16 cellular contexts compared by ENCODE assay signal in the genomic region with DNA sequence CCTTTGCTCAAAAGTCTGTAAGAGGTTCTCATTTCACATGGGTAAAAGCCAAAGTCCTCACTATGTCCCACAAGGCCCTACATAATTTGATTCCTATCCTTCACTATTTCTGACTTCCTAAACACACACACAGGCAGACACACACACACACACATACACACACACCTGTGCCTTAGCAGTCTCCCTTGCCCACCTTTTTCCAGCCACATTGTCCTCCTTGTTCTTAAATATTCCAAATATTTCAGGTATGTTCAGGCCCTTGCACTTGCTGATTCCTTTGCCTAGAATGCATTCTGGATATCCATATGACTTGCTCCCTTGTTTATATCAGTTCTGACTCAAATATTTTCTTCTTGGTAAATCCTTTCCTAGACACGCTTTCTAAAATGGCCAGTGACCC. TPM values are rescaled to one million over a fixed set of nuclear protein-coding genes. Genes with fewer than 3 reads are reported as not detected.
DNase-seq lines count a peak whose midpoint lies in the region; ATAC-seq and TF ChIP-seq lines count a peak whose summit lies in the region.
"Had no signal": no experiment of that assay in that cellular context is flagged by ENCODE, and none has a peak within 500 bp of the region (broad histone marks: within the 10 kb centered on the region; RNA-seq: fewer than 3 reads in every experiment).

No MANE protein-coding gene starts in this region.

- 74 to 78% methylated on average over 1 of the region's 1 CpG for WGBS in heart right ventricle, 2 donors

- H3K9me3 ChIP-seq in heart right ventricle, result peaks cover 0 to 8% (median 0%) of the 10 kb centered on the region in 11 donors

- TF ChIP-seq CTCF in epithelial cell of proximal tubule (conservative IDR thresholded peaks at IDR 0.05; ENCODE audit: low read depth, low read length) (no peak), heart right ventricle (IDR thresholded peaks at IDR 0.05) (no peak)

- ATAC-seq in HG02763 (IDR thresholded peaks at IDR 0.05; ENCODE audit: unreplicated experiment), result no peak
- ATAC-seq in HG02885 (IDR thresholded peaks at IDR 0.05; ENCODE audit: poor library complexity, unreplicated experiment), result no peak
- no peak for ATAC-seq in heart right ventricle
- ATAC-seq: CD8-positive, alpha-beta T cell; Right ventricle myocardium inferior; SK-N-SH treated with all-trans-retinoic acid at 6 μM for 48 hours had no signal

- no peaks in the 10 kb centered on the region for H3K36me3 ChIP-seq in heart right ventricle

- no peaks in the 10 kb centered on the region for H3K4me1 ChIP-seq in heart right ventricle

- no peak for TF ChIP-seq EP300 in Ishikawa (IDR thresholded peaks at IDR 0.05; ENCODE audit: borderline replicate concordance)

- H3K27me3 ChIP-seq in heart right ventricle, result peaks cover 0 to 4% (median 0%) of the 10 kb centered on the region in 7 donors

- TF ChIP-seq RAD21 in Ishikawa (IDR thresholded peaks at IDR 0.05; ENCODE audit: low read depth), result no peak

- H3K27ac ChIP-seq in heart right ventricle, result no peak overlapping the region

- intact Hi-C loops in heart right ventricle (cut with DNase I), result no loop called here

- H3K4me3 ChIP-seq in epithelial cell of proximal tubule (ENCODE audit: low read depth, low read length) (no peak overlapping the region), heart right ventricle (no peak overlapping the region)

- peak; percentile 25 for DNase-seq in epithelial cell of proximal tubule (ENCODE audit: low read depth)
- peak; percentile 69 for DNase-seq in islet precursor cell
- no peak for DNase-seq in heart right ventricle
- no peak for DNase-seq in OCI-M2 (lab: John Stamatoyannopoulos, UW; ENCODE audit: unreplicated experiment)
- DNase-seq: CD8-positive, alpha-beta T cell; H7; KG1; NCI-H1092; NCI-H1694; NCI-H446 had no signal

TF ChIP-seq in Ishikawa, 13 proteins besides CTCF, POLR2A, EP300 and RAD21:
- TF ChIP-seq, protein P1, sequence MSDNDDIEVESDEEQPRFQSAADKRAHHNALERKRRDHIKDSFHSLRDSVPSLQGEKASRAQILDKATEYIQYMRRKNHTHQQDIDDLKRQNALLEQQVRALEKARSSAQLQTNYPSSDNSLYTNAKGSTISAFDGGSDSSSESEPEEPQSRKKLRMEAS (IDR thresholded peaks at IDR 0.05), result 0 out of 2 replicates have a peak, but pooled peaks have one; percentile 28
- TF ChIP-seq TCF12 (IDR thresholded peaks at IDR 0.05; ENCODE audit: low read depth) (peak; percentile 49; the same call in 1 of the 2 replicates), ZBTB7A (IDR thresholded peaks at IDR 0.05; ENCODE audit: low read depth) (no peak), NFIC (IDR thresholded peaks at IDR 0.05) (no peak), TEAD4 (IDR thresholded peaks at IDR 0.05) (peak; percentile 92), CREB1 (IDR thresholded peaks at IDR 0.05; ENCODE audit: low read depth) (no peak)

RNA-seq across cellular contexts. Expression of a gene that starts 54.6 kb away (rescaled TPM):
- 25.8 and 32.0 TPM in 2 replicates for total RNA-seq in epithelial cell of proximal tubule
- total RNA-seq in heart right ventricle, result under 1 TPM in 1 of 10 donors, not detected in 9; 0.06 TPM
- not detected for polyA plus RNA-seq in heart right ventricle
- total RNA-seq: CD8-positive, alpha-beta T cell; MCF 10A had no signal

Comparison
In these comparisons a context has a peak if more than half of its experiments do, and no peak if none do; other contexts are left out.
1. DNase-seq: peak in epithelial cell of proximal tubule (single experiment) and islet precursor cell (single experiment); none in heart right ventricle (0 of 2) and OCI-M2 (single experiment).
2. RNA of a gene that starts 54.6 kb away (total RNA-seq): 25.8 to 32.0 TPM in epithelial cell of proximal tubule; 0.06 TPM in heart right ventricle; every median in the first group is over 10 times any median in the second.